ENCODE assay signal across 11 cellular contexts in genomic region chr19:17339088-17339741, GRCh38. TPM values are rescaled to one million over a fixed set of nuclear protein-coding genes. Genes with fewer than 3 reads are reported as not detected.
DNase-seq lines count a peak whose midpoint lies in the region; ATAC-seq and TF ChIP-seq lines count a peak whose summit lies in the region.
"Had no signal": no experiment of that assay in that cellular context is flagged by ENCODE, and none has a peak within 500 bp of the region (broad histone marks: within the 10 kb centered on the region; RNA-seq: fewer than 3 reads in every experiment).

No MANE protein-coding gene starts in this region.

- POLR2A ChIA-PET in WTC11 (lab: Charles Lee): interaction anchor here (1.0 to 1.6 kb wide), 3 partner anchors 11 to 30 kb away, joined by 5 to 11 read pairs (median 5); partner anchors contain the start of gene DDA1

- no peak overlapping the region for H3K4me3 ChIP-seq in upper lobe of right lung

- no peaks in the 10 kb centered on the region for H3K9me3 Mint-ChIP-seq in WTC11
- no peaks in the 10 kb centered on the region for H3K9me3 Mint-ChIP-seq in effector memory CD8-positive, alpha-beta T cell

- no peaks in the 10 kb centered on the region for H3K27me3 Mint-ChIP-seq in WTC11 (ENCODE audit: low read depth)
- H3K27me3 Mint-ChIP-seq in effector memory CD8-positive, alpha-beta T cell: no peaks in the 10 kb centered on the region

- H3K4me3 Mint-ChIP-seq in WTC11: peak overlapping the region; percentile 99
- H3K4me3 Mint-ChIP-seq in effector memory CD8-positive, alpha-beta T cell: peak overlapping the region; percentile 48 to 97

- ATAC-seq in WTC11: 0 out of 2 replicates have a peak, but pooled peaks have one; percentile 1
- no peak for ATAC-seq in effector memory CD8-positive, alpha-beta T cell (replicated peaks)
- ATAC-seq in upper lobe of right lung: no peak

- no peaks in the 10 kb centered on the region for H3K27me3 ChIP-seq in upper lobe of right lung

- H3K9me3 ChIP-seq in upper lobe of right lung: no peaks in the 10 kb centered on the region
- H3K9me3 ChIP-seq: HAP-1 had no signal

- H3K4me1 ChIP-seq in upper lobe of right lung: peaks cover 18% of the 10 kb centered on the region

- TF ChIP-seq CTCF in WTC11 (IDR thresholded peaks at IDR 0.05) (no peak), upper lobe of right lung (IDR thresholded peaks at IDR 0.05) (no peak)

- peaks cover 34% of the 10 kb centered on the region for H3K4me1 Mint-ChIP-seq in WTC11
- peaks cover 21 to 25% of the 10 kb centered on the region in 2 donors for H3K4me1 Mint-ChIP-seq in effector memory CD8-positive, alpha-beta T cell (ENCODE audit: low read depth in 2 of 2)

- H3K27ac ChIP-seq in upper lobe of right lung: no peak overlapping the region

- H3K36me3 ChIP-seq in upper lobe of right lung: no peaks in the 10 kb centered on the region

- intact Hi-C loops in upper lobe of right lung (cut with DNase I): no loop called here

- H3K36me3 Mint-ChIP-seq in WTC11: peaks cover 10% of the 10 kb centered on the region
- peaks cover 11% of the 10 kb centered on the region for H3K36me3 Mint-ChIP-seq in effector memory CD8-positive, alpha-beta T cell (ENCODE audit: insufficient read depth)

- DNase-seq in NCI-H2196 (lab: John Stamatoyannopoulos, UW; ENCODE audit: unreplicated experiment) (peak; percentile 23), NCI-H2196 treated with DMSO at 0.1 percent for 48 hours (lab: John Stamatoyannopoulos, UW; ENCODE audit: unreplicated experiment) (no peak), WTC11 (ENCODE audit: low spot score) (peak; percentile 84), upper lobe of right lung (no peak), NCI-H2107 (lab: John Stamatoyannopoulos, UW) (no peak), pons (ENCODE audit: low spot score) (no peak)
- no peak for DNase-seq in effector memory CD8-positive, alpha-beta T cell
- DNase-seq in stimulated activated CD4-positive, alpha-beta T cell treated with anti-CD3 and anti-CD28 coated beads, Interleukin-4, amount 100 ng/mL, for 24 hours: peak; percentile 40
- DNase-seq: effector memory CD4-positive, alpha-beta T cell; NCI-H774 had no signal

- CTCF ChIA-PET in WTC11 (lab: Charles Lee): interaction anchor here (0.7 to 3.0 kb wide), 12 partner anchors 10 to 237 kb away, joined by 3 to 11 read pairs (median 4); partner anchors contain the start of genes DDA1 and MRPL34

- H3K27ac Mint-ChIP-seq in WTC11: peak overlapping the region; percentile 93
- H3K27ac Mint-ChIP-seq in effector memory CD8-positive, alpha-beta T cell: no peak overlapping the region

TF ChIP-seq in WTC11, 78 proteins besides CTCF, POLR2A, EP300 and RAD21 (continues in another document):
- TF ChIP-seq RELA (CRISPR knock-in tag; IDR thresholded peaks at IDR 0.05; ENCODE audit: borderline replicate concordance) (no peak), OVOL2 (CRISPR knock-in tag; IDR thresholded peaks at IDR 0.05; ENCODE audit: borderline replicate concordance) (no peak), NR1H2 (CRISPR knock-in tag; IDR thresholded peaks at IDR 0.05) (no peak), ERG (CRISPR knock-in tag; IDR thresholded peaks at IDR 0.05) (no peak), NR2C2 (CRISPR knock-in tag; IDR thresholded peaks at IDR 0.05) (no peak), ZNF396 (CRISPR knock-in tag; IDR thresholded peaks at IDR 0.05; ENCODE audit: borderline replicate concordance) (no peak), NFE2L1 (CRISPR knock-in tag; IDR thresholded peaks at IDR 0.05) (no peak), ZNF121 (CRISPR knock-in tag; IDR thresholded peaks at IDR 0.05) (no peak), STAT6 (CRISPR knock-in tag; conservative IDR thresholded peaks at IDR 0.05; ENCODE audit: low read depth) (no peak), HMGXB4 (CRISPR knock-in tag; IDR thresholded peaks at IDR 0.05) (no peak), ZNF232 (CRISPR knock-in tag; IDR thresholded peaks at IDR 0.05) (no peak), SMAD4 (CRISPR knock-in tag; IDR thresholded peaks at IDR 0.05) (no peak), ESRRA (CRISPR knock-in tag; IDR thresholded peaks at IDR 0.05; ENCODE audit: borderline replicate concordance) (no peak), MAX (CRISPR knock-in tag; IDR thresholded peaks at IDR 0.05) (no peak), ATF1 (CRISPR knock-in tag; IDR thresholded peaks at IDR 0.05) (no peak), ATF3 (CRISPR knock-in tag; conservative IDR thresholded peaks at IDR 0.05) (no peak), RORB (CRISPR knock-in tag; IDR thresholded peaks at IDR 0.05) (no peak), ZNF512 (CRISPR knock-in tag; IDR thresholded peaks at IDR 0.05; ENCODE audit: borderline replicate concordance) (no peak)

RNA-seq across cellular contexts. Expression of gene GTPBP3, which starts 1.9 kb away (rescaled TPM):
- 79.1 to 93.0 TPM (median 80.8 TPM) in 3 replicates for total RNA-seq in WTC11 (2021)
- total RNA-seq in upper lobe of right lung: 17.7 TPM

RNA-seq across cellular contexts. Expression of gene ANO8, which starts 4.6 kb away (rescaled TPM):
- total RNA-seq in WTC11 (2021) (30.5 to 35.4 TPM (median 32.6 TPM) in 3 replicates), upper lobe of right lung (14.6 TPM)

RNA-seq across cellular contexts. Expression of gene DDA1, which starts 29.9 kb away (rescaled TPM):
- 36.2 to 42.8 TPM (median 37.0 TPM) in 3 replicates for total RNA-seq in WTC11 (2021)
- 30.4 TPM for total RNA-seq in upper lobe of right lung

RNA-seq across cellular contexts. Expression of gene MRPL34, which starts 33.5 kb away (rescaled TPM):
- total RNA-seq in WTC11 (2021): 117 to 130 TPM (median 122 TPM) in 3 replicates
- 84.9 TPM for total RNA-seq in upper lobe of right lung

RNA-seq across cellular contexts. Expression of gene ABHD8, which starts 36.0 kb away (rescaled TPM):
- total RNA-seq in WTC11 (2021): 13.2 to 18.1 TPM (median 17.6 TPM) in 3 replicates
- 17.1 TPM for total RNA-seq in upper lobe of right lung

Comparison
In these comparisons a context has a peak if more than half of its experiments do, and no peak if none do; other contexts are left out.
1. DNase-seq: peak in NCI-H2196 (single experiment), WTC11 (single experiment) and stimulated activated CD4-positive, alpha-beta T cell treated with anti-CD3 and anti-CD28 coated beads, Interleukin-4, amount 100 ng/mL, for 24 hours (single experiment); none in NCI-H2196 treated with DMSO at 0.1 percent for 48 hours (single experiment), effector memory CD8-positive, alpha-beta T cell (0 of 3), upper lobe of right lung (single experiment), NCI-H2107 (single experiment) and pons (single experiment).